In the genomic region with DNA sequence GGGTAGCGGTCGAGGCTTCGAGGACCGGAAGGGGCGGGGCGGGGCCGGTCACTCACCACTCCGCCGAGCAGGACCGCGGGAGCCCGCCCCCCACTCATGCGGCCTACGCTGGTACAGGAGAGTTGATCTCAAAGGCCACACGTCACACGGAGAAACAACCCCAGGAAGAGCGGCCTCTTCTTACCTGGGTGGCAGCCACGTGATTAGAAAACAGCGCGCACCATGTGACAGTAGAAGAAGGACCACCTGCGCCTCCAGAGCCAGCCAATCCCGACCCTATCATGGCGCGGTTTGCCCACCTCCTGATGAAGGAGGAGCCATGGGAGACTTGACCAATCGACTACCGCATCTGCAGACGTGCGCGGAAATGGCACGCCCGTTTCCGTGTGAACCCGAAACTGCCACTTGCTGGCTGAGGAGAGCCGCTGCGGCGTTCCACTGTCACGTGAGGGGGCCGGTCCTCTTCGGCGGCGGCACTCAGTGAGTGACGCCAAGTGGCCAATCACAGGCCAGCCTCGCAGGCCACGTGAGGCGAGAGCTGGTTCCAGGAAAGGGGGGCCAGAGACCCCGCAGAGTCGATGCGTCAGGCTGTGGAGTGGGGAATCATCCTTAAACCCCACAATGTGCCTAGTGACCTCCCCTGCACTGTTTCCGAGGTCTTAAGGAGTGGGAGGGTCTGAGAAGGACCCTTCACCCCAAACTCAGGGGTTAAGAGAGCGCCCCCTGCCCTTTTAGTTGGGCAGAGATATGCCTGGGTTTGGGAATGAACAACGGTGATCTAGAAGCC, we compare ENCODE assay signal across 7 cellular contexts.
DNase-seq lines count a peak whose midpoint lies in the region; ATAC-seq and TF ChIP-seq lines count a peak whose summit lies in the region.

A gene with protein sequence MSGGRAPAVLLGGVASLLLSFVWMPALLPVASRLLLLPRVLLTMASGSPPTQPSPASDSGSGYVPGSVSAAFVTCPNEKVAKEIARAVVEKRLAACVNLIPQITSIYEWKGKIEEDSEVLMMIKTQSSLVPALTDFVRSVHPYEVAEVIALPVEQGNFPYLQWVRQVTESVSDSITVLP (minus strand): TSS at position 205 of the 787 bp plus-strand sequence. CDS start 107 bp downstream, at position 98.

- TF ChIP-seq CTCF in astrocyte of the spinal cord (IDR thresholded peaks at IDR 0.05; ENCODE audit: low read depth, low read length) (peak; percentile 23), retinal pigment epithelial cell (conservative IDR thresholded peaks at IDR 0.05; ENCODE audit: low read depth, low read length) (peak; percentile 43)

- H3K4me3 ChIP-seq in astrocyte of the spinal cord (ENCODE audit: low read depth, low read length), result peak within 1 kb of the TSS; percentile 60
- H3K4me3 ChIP-seq in retinal pigment epithelial cell (ENCODE audit: low read length), result peak within 1 kb of the TSS; percentile 88

- TF ChIP-seq POLR2A in GM18505 (IDR thresholded peaks at IDR 0.05; ENCODE audit: borderline replicate concordance, extremely low read depth, insufficient read depth, insufficient read length), result peak; percentile 74

- DNase-seq in NCI-H2029 treated with DMSO at 0.1 percent for 48 hours (lab: John Stamatoyannopoulos, UW), result peak; percentile 97
- DNase-seq in T1000 (lab: John Stamatoyannopoulos, UW), result peak; percentile 99
- DNase-seq in astrocyte of the spinal cord (ENCODE audit: low read depth, low spot score), result peak; percentile 100
- peak; percentile 99 for DNase-seq in hippocampal formation (lab: John Stamatoyannopoulos, UW)
- peak; percentile 99 for DNase-seq in retinal pigment epithelial cell (ENCODE audit: low read depth)

- ATAC-seq in GM18505 (IDR thresholded peaks at IDR 0.05; ENCODE audit: unreplicated experiment), result peak; percentile 80
- peak; percentile 81 for ATAC-seq in HG02981 (IDR thresholded peaks at IDR 0.05; ENCODE audit: unreplicated experiment)

- in situ Hi-C loops in astrocyte of the spinal cord (cut with HindIII; ENCODE audit: low sequenced_read_pairs), result no loop called here

Comparison
In these comparisons a context has a peak if more than half of its experiments do, and no peak if none do; other contexts are left out.
1. Peak in every context shown above with its lines: DNase-seq, ATAC-seq and H3K4me3 ChIP-seq.